1 cellular context compared by ENCODE assay signal in the genomic region with DNA sequence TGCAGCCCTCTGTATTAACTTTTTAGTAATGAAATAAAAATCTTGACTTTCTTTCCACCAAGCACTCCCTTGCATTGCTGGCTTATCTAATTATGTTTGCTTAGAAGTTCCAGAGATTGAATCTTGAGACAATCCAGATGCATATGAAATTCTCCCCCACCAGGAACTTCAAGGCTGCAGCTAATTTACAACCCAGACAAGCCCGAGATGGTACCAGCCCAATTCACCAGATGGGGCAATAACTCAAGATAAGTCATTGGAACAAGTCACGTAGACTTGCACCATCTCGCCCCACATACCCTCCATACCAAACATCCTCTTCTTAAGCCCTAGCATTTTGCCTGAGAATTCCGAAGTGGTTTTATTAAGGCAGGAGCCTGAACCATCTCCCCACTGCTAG.
TF ChIP-seq lines count a peak whose summit lies in the region.

No MANE protein-coding gene starts in this region.

TF ChIP-seq in H1, 55 proteins besides CTCF, POLR2A, EP300 and RAD21:
- TF ChIP-seq RNF2 (IDR thresholded peaks at IDR 0.05; ENCODE audit: borderline replicate concordance, low read depth, low read length, missing control alignments, poor library complexity, severe bottlenecking), result no peak
- no peak for TF ChIP-seq HDAC6 (IDR thresholded peaks at IDR 0.05; ENCODE audit: low read depth, low read length)
